Comparison of ENCODE assay signal across 8 cellular contexts in the genomic region with DNA sequence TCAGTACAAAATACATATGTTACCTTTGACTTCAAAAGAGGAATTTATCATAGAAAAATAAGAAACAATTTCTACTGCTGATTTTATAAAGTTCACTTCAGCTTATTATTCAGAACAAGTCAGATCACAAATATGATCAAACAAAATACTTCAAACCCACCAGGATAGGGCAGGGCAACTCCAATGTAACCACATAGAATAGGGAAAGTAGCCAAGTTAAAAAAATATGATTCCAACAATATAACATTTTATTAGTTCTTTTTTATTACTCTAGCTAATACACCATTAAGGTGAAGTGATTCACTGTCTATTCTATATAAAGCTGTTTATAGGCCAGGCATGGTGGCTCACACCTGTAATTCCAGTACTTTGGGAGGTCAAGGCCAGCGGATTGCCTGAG.
"Had no signal": no experiment of that assay in that cellular context is flagged by ENCODE, and none has a peak within 500 bp of the region (broad histone marks: within the 10 kb centered on the region; RNA-seq: fewer than 3 reads in every experiment).

No MANE protein-coding gene starts in this region.

- ATAC-seq: GM12878 had no signal

- H3K4me3 ChIP-seq: GM12878 had no signal

- FAIRE-seq: G401.6, GM12878, GM12891, GM12892, GM18507, GM19239 had no signal

- DNase-seq: GDM1, GF-D8 had no signal
